Comparison of ENCODE assay signal across 16 cellular contexts in the genomic region with DNA sequence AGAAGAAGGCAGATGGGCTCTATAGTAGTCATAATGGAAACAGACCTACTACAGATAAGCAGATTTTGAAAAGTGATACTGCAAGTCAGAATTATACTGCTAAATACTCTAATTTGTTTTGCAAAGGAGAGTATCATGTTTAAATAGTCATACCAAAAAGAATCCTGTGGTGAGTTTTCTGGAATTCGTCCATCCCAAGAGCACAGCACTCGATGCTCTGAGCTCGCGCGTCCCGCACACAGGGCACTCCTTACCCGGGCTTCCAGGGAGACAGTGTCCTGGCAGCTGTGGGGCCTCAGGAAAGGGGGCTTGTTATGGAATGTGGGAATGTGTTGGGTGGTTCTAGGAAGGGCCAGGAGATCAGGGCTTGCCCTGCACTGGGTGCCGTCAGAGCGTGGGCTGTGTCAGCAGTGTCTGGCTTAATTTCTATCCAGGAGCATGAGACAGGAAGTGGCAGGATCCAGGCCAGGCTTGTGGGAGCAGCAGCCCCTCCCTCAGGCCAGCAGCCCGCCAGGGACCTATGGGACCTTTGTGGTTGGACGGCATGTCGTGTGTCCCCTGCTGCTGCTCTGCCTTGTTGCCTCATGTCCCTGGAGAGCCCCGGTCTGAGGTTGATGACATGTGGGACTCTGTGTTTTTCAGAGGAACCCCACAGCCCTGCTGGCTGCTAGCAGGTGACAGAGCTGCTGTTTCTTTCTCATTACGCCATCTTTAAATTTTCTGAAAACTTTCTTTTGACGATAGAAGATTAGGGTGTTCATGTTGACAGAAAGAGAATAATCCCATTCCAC.
A peak's percentile ranks its signal among the peaks of the same experiment; 100 is the strongest.
DNase-seq lines count a peak whose midpoint lies in the region; ATAC-seq and TF ChIP-seq lines count a peak whose summit lies in the region.
"Had no signal": no experiment of that assay in that cellular context is flagged by ENCODE, and none has a peak within 500 bp of the region (broad histone marks: within the 10 kb centered on the region; RNA-seq: fewer than 3 reads in every experiment).

No MANE protein-coding gene starts in this region.

- ATAC-seq in naive B cell (ENCODE audit: low read depth in 2 of 2) (peak in 1 of 2 donors; percentile 67), GM19351 (IDR thresholded peaks at IDR 0.05; ENCODE audit: unreplicated experiment) (no peak), GM18517 (IDR thresholded peaks at IDR 0.05; ENCODE audit: unreplicated experiment) (no peak)
- ATAC-seq: left lobe of liver, PC-3 had no signal

- H3K27ac Mint-ChIP-seq in naive B cell, result peak overlapping the region in 4 of 6 donors; percentile 20 to 75 (median 66)
- H3K27ac Mint-ChIP-seq: activated naive CD4-positive, alpha-beta T cell treated with anti-CD3 and anti-CD28 coated beads, Interleukin-2, amount 10 ng/mL, durations not matched to agents 7 days and 5 days had no signal

- no peak overlapping the region for H3K4me3 ChIP-seq in AG10803 (ENCODE audit: low read length)
- H3K4me3 ChIP-seq in astrocyte of the spinal cord (ENCODE audit: low read depth, low read length), result no peak overlapping the region

- in situ Hi-C loops in astrocyte of the spinal cord (cut with HindIII; ENCODE audit: low sequenced_read_pairs), result no loop called here

- peaks cover 22 to 26% (median 25%) of the 10 kb centered on the region in 3 donors for H3K4me1 Mint-ChIP-seq in naive B cell
- H3K4me1 Mint-ChIP-seq: activated naive CD4-positive, alpha-beta T cell treated with anti-CD3 and anti-CD28 coated beads, Interleukin-2, amount 10 ng/mL, durations not matched to agents 7 days and 5 days had no signal

- peaks cover 0 to 15% (median 5%) of the 10 kb centered on the region in 7 donors for H3K9me3 Mint-ChIP-seq in naive B cell

- peaks cover 0 to 7% of the 10 kb centered on the region in 2 donors for H3K36me3 Mint-ChIP-seq in naive B cell

- peaks cover 4 to 27% (median 13%) of the 10 kb centered on the region in 3 donors for H3K27me3 Mint-ChIP-seq in naive B cell
- H3K27me3 Mint-ChIP-seq: activated naive CD4-positive, alpha-beta T cell treated with anti-CD3 and anti-CD28 coated beads, Interleukin-2, amount 10 ng/mL, durations not matched to agents 7 days and 5 days had no signal

- DNase-seq in AG10803 (ENCODE audit: low read depth) (peak; percentile 20), H4 (ENCODE audit: low spot score) (peak; percentile 17), astrocyte of the spinal cord (ENCODE audit: low read depth, low spot score) (peak; percentile 78), naive B cell (no peak), retina (no peak), NCI-H1105 treated with DMSO at 0.1 percent for 48 hours (lab: John Stamatoyannopoulos, UW) (no peak)
- DNase-seq: activated CD4-positive, alpha-beta T cell treated with anti-CD3 and anti-CD28 coated beads for 48 hours; activated naive CD4-positive, alpha-beta T cell treated with anti-CD3 and anti-CD28 coated beads, Interleukin-2, amount 10 ng/mL, durations not matched to agents 7 days and 5 days; effector memory CD4-positive, alpha-beta T cell; MM.1S; NCI-H2029; PC-3; posterior cingulate gyrus had no signal

- TF ChIP-seq CTCF in AG10803 (conservative IDR thresholded peaks at IDR 0.05; ENCODE audit: low read length) (no peak), astrocyte of the spinal cord (IDR thresholded peaks at IDR 0.05; ENCODE audit: low read depth, low read length) (no peak)

- peak overlapping the region in 2 of 8 donors; percentile 53 to 70 for H3K4me3 Mint-ChIP-seq in naive B cell
- H3K4me3 Mint-ChIP-seq: activated naive CD4-positive, alpha-beta T cell treated with anti-CD3 and anti-CD28 coated beads, Interleukin-2, amount 10 ng/mL, durations not matched to agents 7 days and 5 days had no signal

Comparison
In these comparisons a context has a peak if more than half of its experiments do, and no peak if none do; other contexts are left out.
1. DNase-seq: peak in AG10803 (single experiment), H4 (single experiment) and astrocyte of the spinal cord (single experiment); none in naive B cell (single experiment), retina (single experiment) and NCI-H1105 treated with DMSO at 0.1 percent for 48 hours (single experiment).